1 cellular context compared by ENCODE assay signal in the genomic region with DNA sequence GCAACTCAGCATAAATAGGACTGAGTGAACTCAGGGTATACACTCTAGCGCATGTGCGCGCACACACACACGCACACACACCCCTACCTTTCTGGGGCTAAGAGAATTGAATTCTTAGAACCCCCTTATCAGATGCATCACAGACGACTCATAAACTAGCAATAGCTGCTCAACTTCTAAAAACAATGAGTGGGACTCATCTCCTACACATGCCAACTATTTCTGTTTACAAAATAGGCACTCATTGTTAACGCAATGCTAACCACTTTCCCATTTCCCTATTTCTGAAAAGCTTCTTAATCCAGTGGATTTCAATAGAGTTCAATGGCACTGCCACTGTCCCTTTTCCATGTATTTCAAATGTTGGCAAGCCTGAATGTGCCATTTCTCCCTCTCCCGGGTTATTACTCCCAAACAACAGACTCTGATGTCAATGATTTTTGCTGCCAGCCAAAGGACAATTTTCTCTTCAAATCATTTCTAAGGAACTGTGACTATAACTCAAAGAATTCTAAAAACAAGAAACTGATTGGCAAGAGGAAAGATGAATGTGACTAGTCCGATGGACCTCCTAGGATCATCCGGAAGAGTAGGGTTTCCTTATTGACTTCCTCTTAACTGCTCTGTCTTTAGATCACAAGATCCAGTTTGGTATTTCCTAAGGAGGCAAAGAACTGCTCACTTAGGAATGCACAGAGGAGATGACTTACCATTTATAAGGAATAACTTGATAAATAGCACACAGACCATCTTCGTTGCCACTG.
TF ChIP-seq lines count a peak whose summit lies in the region.

No MANE protein-coding gene starts in this region.

TF ChIP-seq in SK-N-SH, 30 proteins besides CTCF, POLR2A, EP300 and RAD21 (continued from another document):
- TF ChIP-seq, protein P1, sequence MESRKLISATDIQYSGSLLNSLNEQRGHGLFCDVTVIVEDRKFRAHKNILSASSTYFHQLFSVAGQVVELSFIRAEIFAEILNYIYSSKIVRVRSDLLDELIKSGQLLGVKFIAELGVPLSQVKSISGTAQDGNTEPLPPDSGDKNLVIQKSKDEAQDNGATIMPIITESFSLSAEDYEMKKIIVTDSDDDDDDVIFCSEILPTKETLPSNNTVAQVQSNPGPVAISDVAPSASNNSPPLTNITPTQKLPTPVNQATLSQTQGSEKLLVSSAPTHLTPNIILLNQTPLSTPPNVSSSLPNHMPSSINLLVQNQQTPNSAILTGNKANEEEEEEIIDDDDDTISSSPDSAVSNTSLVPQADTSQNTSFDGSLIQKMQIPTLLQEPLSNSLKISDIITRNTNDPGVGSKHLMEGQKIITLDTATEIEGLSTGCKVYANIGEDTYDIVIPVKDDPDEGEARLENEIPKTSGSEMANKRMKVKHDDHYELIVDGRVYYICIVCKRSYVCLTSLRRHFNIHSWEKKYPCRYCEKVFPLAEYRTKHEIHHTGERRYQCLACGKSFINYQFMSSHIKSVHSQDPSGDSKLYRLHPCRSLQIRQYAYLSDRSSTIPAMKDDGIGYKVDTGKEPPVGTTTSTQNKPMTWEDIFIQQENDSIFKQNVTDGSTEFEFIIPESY (IDR thresholded peaks at IDR 0.05; ENCODE audit: borderline replicate concordance, low read depth), result peak; percentile 86; the same call in 1 of the 2 replicates
- TF ChIP-seq SIN3A (IDR thresholded peaks at IDR 0.05; ENCODE audit: borderline replicate concordance, low read depth, low read length), result peak; percentile 60; the same call in 1 of the 2 replicates
- peak; percentile 81 for TF ChIP-seq NFIC (IDR thresholded peaks at IDR 0.05; ENCODE audit: borderline replicate concordance)
- TF ChIP-seq ELF1 (IDR thresholded peaks at IDR 0.05), result no peak
- TF ChIP-seq, protein P2, sequence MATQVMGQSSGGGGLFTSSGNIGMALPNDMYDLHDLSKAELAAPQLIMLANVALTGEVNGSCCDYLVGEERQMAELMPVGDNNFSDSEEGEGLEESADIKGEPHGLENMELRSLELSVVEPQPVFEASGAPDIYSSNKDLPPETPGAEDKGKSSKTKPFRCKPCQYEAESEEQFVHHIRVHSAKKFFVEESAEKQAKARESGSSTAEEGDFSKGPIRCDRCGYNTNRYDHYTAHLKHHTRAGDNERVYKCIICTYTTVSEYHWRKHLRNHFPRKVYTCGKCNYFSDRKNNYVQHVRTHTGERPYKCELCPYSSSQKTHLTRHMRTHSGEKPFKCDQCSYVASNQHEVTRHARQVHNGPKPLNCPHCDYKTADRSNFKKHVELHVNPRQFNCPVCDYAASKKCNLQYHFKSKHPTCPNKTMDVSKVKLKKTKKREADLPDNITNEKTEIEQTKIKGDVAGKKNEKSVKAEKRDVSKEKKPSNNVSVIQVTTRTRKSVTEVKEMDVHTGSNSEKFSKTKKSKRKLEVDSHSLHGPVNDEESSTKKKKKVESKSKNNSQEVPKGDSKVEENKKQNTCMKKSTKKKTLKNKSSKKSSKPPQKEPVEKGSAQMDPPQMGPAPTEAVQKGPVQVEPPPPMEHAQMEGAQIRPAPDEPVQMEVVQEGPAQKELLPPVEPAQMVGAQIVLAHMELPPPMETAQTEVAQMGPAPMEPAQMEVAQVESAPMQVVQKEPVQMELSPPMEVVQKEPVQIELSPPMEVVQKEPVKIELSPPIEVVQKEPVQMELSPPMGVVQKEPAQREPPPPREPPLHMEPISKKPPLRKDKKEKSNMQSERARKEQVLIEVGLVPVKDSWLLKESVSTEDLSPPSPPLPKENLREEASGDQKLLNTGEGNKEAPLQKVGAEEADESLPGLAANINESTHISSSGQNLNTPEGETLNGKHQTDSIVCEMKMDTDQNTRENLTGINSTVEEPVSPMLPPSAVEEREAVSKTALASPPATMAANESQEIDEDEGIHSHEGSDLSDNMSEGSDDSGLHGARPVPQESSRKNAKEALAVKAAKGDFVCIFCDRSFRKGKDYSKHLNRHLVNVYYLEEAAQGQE (IDR thresholded peaks at IDR 0.05; ENCODE audit: low read depth, low read length), result peak; percentile 53; the same call in 1 of the 2 replicates
- peak; percentile 66; the same call in 1 of the 2 replicates for TF ChIP-seq RXRA (IDR thresholded peaks at IDR 0.05; ENCODE audit: borderline replicate concordance, low read depth)
- peak; percentile 98 for TF ChIP-seq JUND (IDR thresholded peaks at IDR 0.05)
- TF ChIP-seq, protein P3, sequence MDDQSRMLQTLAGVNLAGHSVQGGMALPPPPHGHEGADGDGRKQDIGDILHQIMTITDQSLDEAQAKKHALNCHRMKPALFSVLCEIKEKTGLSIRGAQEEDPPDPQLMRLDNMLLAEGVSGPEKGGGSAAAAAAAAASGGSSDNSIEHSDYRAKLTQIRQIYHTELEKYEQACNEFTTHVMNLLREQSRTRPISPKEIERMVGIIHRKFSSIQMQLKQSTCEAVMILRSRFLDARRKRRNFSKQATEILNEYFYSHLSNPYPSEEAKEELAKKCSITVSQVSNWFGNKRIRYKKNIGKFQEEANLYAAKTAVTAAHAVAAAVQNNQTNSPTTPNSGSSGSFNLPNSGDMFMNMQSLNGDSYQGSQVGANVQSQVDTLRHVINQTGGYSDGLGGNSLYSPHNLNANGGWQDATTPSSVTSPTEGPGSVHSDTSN (IDR thresholded peaks at IDR 0.05), result peak; percentile 60
- TF ChIP-seq, protein P4, sequence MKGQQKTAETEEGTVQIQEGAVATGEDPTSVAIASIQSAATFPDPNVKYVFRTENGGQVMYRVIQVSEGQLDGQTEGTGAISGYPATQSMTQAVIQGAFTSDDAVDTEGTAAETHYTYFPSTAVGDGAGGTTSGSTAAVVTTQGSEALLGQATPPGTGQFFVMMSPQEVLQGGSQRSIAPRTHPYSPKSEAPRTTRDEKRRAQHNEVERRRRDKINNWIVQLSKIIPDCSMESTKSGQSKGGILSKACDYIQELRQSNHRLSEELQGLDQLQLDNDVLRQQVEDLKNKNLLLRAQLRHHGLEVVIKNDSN (IDR thresholded peaks at IDR 0.05; ENCODE audit: borderline replicate concordance, low read depth), result 0 out of 2 replicates have a peak, but pooled peaks have one; percentile 14
- peak; percentile 96 for TF ChIP-seq FOSL2 (IDR thresholded peaks at IDR 0.05; ENCODE audit: borderline replicate concordance, low read depth)
